16 cellular contexts compared by ENCODE assay signal in genomic region chr7:27345964-27346363, GRCh38.
"Had no signal": no experiment of that assay in that cellular context is flagged by ENCODE, and none has a peak within 500 bp of the region (broad histone marks: within the 10 kb centered on the region; RNA-seq: fewer than 3 reads in every experiment).

No MANE protein-coding gene starts in this region.

- H3K27me3 ChIP-seq: ascending aorta, gastrocnemius medialis, ovary, thyroid gland had no signal

- H3K36me3 ChIP-seq: ascending aorta, gastrocnemius medialis, heart left ventricle, ovary, thyroid gland had no signal

- H3K27ac Mint-ChIP-seq: activated CD4-positive, alpha-beta T cell treated with anti-CD3 and anti-CD28 coated beads, Interleukin-2, amount 10 ng/mL, durations not matched to agents 24 days and 14 days; activated naive CD4-positive, alpha-beta T cell treated with anti-CD3 and anti-CD28 coated beads for 36 hours; activated T-helper 2 cell treated with anti-CD3 and anti-CD28 coated beads, Interferon-gamma antibody, Interleukin-2, Interleukin-4, amounts not matched to agents 10 μg/mL and 5 μg/mL and 100 μg/mL, durations not matched to agents 14 hours and 24 hours and 36 hours; endodermal cell; naive thymus-derived CD4-positive, alpha-beta T cell; stimulated activated effector memory CD8-positive, alpha-beta T cell treated with anti-CD3 and anti-CD28 coated beads, Interleukin-12 subunit alpha, Interleukin-12 subunit beta, amount 100 ng/mL, for 72 hours had no signal

- H3K4me3 Mint-ChIP-seq: activated CD4-positive, alpha-beta T cell treated with anti-CD3 and anti-CD28 coated beads, Interleukin-2, amount 10 ng/mL, durations not matched to agents 24 days and 14 days; activated naive CD4-positive, alpha-beta T cell treated with anti-CD3 and anti-CD28 coated beads for 36 hours; endodermal cell; naive thymus-derived CD4-positive, alpha-beta T cell; stimulated activated effector memory CD8-positive, alpha-beta T cell treated with anti-CD3 and anti-CD28 coated beads, Interleukin-12 subunit alpha, Interleukin-12 subunit beta, amount 100 ng/mL, for 72 hours had no signal

- DNase-seq: activated CD4-positive, alpha-beta T cell treated with anti-CD3 and anti-CD28 coated beads, Interleukin-2, amount 10 ng/mL, durations not matched to agents 24 days and 14 days; activated CD4-positive, CD25-positive, alpha-beta regulatory T cell; activated naive CD4-positive, alpha-beta T cell treated with anti-CD3 and anti-CD28 coated beads for 36 hours; activated T-cell treated with anti-CD3 and anti-CD28 coated beads for 4 hours; dorsolateral prefrontal cortex; endodermal cell; gastrocnemius medialis; heart left ventricle; mucosa of descending colon; naive thymus-derived CD4-positive, alpha-beta T cell; ovary; SW 1271; thyroid gland had no signal

- H3K36me3 Mint-ChIP-seq: naive thymus-derived CD4-positive, alpha-beta T cell; stimulated activated effector memory CD8-positive, alpha-beta T cell treated with anti-CD3 and anti-CD28 coated beads, Interleukin-12 subunit alpha, Interleukin-12 subunit beta, amount 100 ng/mL, for 72 hours had no signal

- H3K4me3 ChIP-seq: ascending aorta, gastrocnemius medialis, heart left ventricle, mucosa of descending colon, ovary, thyroid gland had no signal

- ATAC-seq: gastrocnemius medialis; heart left ventricle; naive thymus-derived CD4-positive, alpha-beta T cell; stimulated activated effector memory CD8-positive, alpha-beta T cell treated with anti-CD3 and anti-CD28 coated beads, Interleukin-12 subunit alpha, Interleukin-12 subunit beta, amount 100 ng/mL, for 72 hours had no signal

- H3K9me3 ChIP-seq: ascending aorta, gastrocnemius medialis, heart left ventricle, mucosa of descending colon, ovary, thyroid gland had no signal

- H3K4me1 Mint-ChIP-seq: activated CD4-positive, alpha-beta T cell treated with anti-CD3 and anti-CD28 coated beads, Interleukin-2, amount 10 ng/mL, durations not matched to agents 24 days and 14 days; naive thymus-derived CD4-positive, alpha-beta T cell; stimulated activated effector memory CD8-positive, alpha-beta T cell treated with anti-CD3 and anti-CD28 coated beads, Interleukin-12 subunit alpha, Interleukin-12 subunit beta, amount 100 ng/mL, for 72 hours had no signal

- H3K4me1 ChIP-seq: ascending aorta, gastrocnemius medialis, heart left ventricle had no signal

- H3K9me3 Mint-ChIP-seq: activated CD4-positive, alpha-beta T cell treated with anti-CD3 and anti-CD28 coated beads, Interleukin-2, amount 10 ng/mL, durations not matched to agents 24 days and 14 days; activated naive CD4-positive, alpha-beta T cell treated with anti-CD3 and anti-CD28 coated beads for 36 hours; activated T-helper 2 cell treated with anti-CD3 and anti-CD28 coated beads, Interferon-gamma antibody, Interleukin-2, Interleukin-4, amounts not matched to agents 10 μg/mL and 5 μg/mL and 100 μg/mL, durations not matched to agents 14 hours and 24 hours and 36 hours; endodermal cell; stimulated activated effector memory CD8-positive, alpha-beta T cell treated with anti-CD3 and anti-CD28 coated beads, Interleukin-12 subunit alpha, Interleukin-12 subunit beta, amount 100 ng/mL, for 72 hours had no signal

- H3K27ac ChIP-seq: ascending aorta, dorsolateral prefrontal cortex, gastrocnemius medialis, heart left ventricle, ovary, thyroid gland had no signal
